In genomic region chr22:41946360-41947180, GRCh38 we compare ENCODE assay signal across 8 cellular contexts. TPM values are rescaled to one million over a fixed set of nuclear protein-coding genes. Genes with fewer than 3 reads are reported as not detected.
A peak's percentile ranks its signal among the peaks of the same experiment; 100 is the strongest.
DNase-seq lines count a peak whose midpoint lies in the region; ATAC-seq and TF ChIP-seq lines count a peak whose summit lies in the region.

TSS of gene CENPM (minus strand) at chr22:41947152. CDS start at chr22:41947076, 76 bp downstream.

- H3K4me1 ChIP-seq in osteoblast (ENCODE audit: insufficient read depth, low read length) (peaks cover 18% of the 10 kb centered on the region), thymus (ENCODE audit: control insufficient read depth, insufficient read depth, low read length) (peaks cover 3% of the 10 kb centered on the region)

- intact Hi-C loops in head of caudate nucleus (cut with DNase I) = no loop called here

- no peaks in the 10 kb centered on the region for H3K9me2 ChIP-seq in SU-DHL-6 (replicated peaks; ENCODE audit: insufficient read depth, low read length)

- TF ChIP-seq CTCF in GM12865 (IDR thresholded peaks at IDR 0.05; ENCODE audit: insufficient read depth, low read depth, low read length, missing control alignments) (no peak), SU-DHL-6 (IDR thresholded peaks at IDR 0.05; ENCODE audit: insufficient read depth, low read length, poor library complexity, severe bottlenecking) (no peak), osteoblast (IDR thresholded peaks at IDR 0.05; ENCODE audit: extremely low read depth, low read depth, low read length) (no peak)

- peaks cover 11% of the 10 kb centered on the region for H3K36me3 ChIP-seq in SU-DHL-6 (ENCODE audit: low read length)
- peaks cover 4% of the 10 kb centered on the region for H3K36me3 ChIP-seq in osteoblast (ENCODE audit: insufficient read depth, low read length)
- peaks cover 11% of the 10 kb centered on the region for H3K36me3 ChIP-seq in thymus (ENCODE audit: control insufficient read depth, insufficient read depth)

- peak within 1 kb of the TSS; percentile 97 for H3K4me3 Mint-ChIP-seq in activated naive CD8-positive, alpha-beta T cell treated with anti-CD3 and anti-CD28 coated beads for 36 hours

- peak within 1 kb of the TSS; percentile 80 for H3K4me3 ChIP-seq in GM12865 (ENCODE audit: low read depth, low read length)
- H3K4me3 ChIP-seq in SU-DHL-6 (ENCODE audit: insufficient read depth, low read length, poor library complexity, severe bottlenecking) = peak within 1 kb of the TSS; percentile 85
- H3K4me3 ChIP-seq in osteoblast (ENCODE audit: insufficient read depth, low read length) = peak within 1 kb of the TSS; percentile 96
- peak within 1 kb of the TSS; percentile 81 for H3K4me3 ChIP-seq in thymus (ENCODE audit: low read length)

- DNase-seq in GM12865 (ENCODE audit: low read depth) = peak; percentile 96
- peak; percentile 96 for DNase-seq in NCI-H1105 treated with DMSO at 0.1 percent for 48 hours (lab: John Stamatoyannopoulos, UW)
- peak; percentile 95 for DNase-seq in activated naive CD8-positive, alpha-beta T cell treated with anti-CD3 and anti-CD28 coated beads for 36 hours
- DNase-seq in head of caudate nucleus = peak; percentile 87 to 97 (median 94)
- peak; percentile 97 for DNase-seq in osteoblast (ENCODE audit: insufficient read length, low spot score, missing footprints)

- H3K27ac Mint-ChIP-seq in activated naive CD8-positive, alpha-beta T cell treated with anti-CD3 and anti-CD28 coated beads for 36 hours = peak within 1 kb of the TSS; percentile 90

- no peaks in the 10 kb centered on the region for H3K9me3 Mint-ChIP-seq in activated naive CD8-positive, alpha-beta T cell treated with anti-CD3 and anti-CD28 coated beads for 36 hours

- H3K9me3 ChIP-seq in SU-DHL-6 (ENCODE audit: insufficient read depth, low read length) (no peaks in the 10 kb centered on the region), osteoblast (ENCODE audit: low read depth, low read length) (no peaks in the 10 kb centered on the region), thymus (ENCODE audit: control insufficient read depth) (no peaks in the 10 kb centered on the region)

- H3K36me3 Mint-ChIP-seq in activated naive CD8-positive, alpha-beta T cell treated with anti-CD3 and anti-CD28 coated beads for 36 hours = peaks cover 40% of the 10 kb centered on the region

- H3K4me1 Mint-ChIP-seq in activated naive CD8-positive, alpha-beta T cell treated with anti-CD3 and anti-CD28 coated beads for 36 hours = peaks cover 53% of the 10 kb centered on the region

- H3F3A ChIP-seq in SU-DHL-6 (ENCODE audit: insufficient read depth) = peaks cover 25% of the 10 kb centered on the region

- H4K20me1 ChIP-seq in SU-DHL-6 (ENCODE audit: low read depth, low read length) (no peaks in the 10 kb centered on the region), osteoblast (ENCODE audit: insufficient read depth, low read length) (no peaks in the 10 kb centered on the region)

- H3K27me3 Mint-ChIP-seq in activated naive CD8-positive, alpha-beta T cell treated with anti-CD3 and anti-CD28 coated beads for 36 hours = no peaks in the 10 kb centered on the region

- H3K27me3 ChIP-seq in SU-DHL-6 (ENCODE audit: low read length) = no peaks in the 10 kb centered on the region
- no peaks in the 10 kb centered on the region for H3K27me3 ChIP-seq in osteoblast (ENCODE audit: insufficient read depth, low read length)
- H3K27me3 ChIP-seq in thymus (ENCODE audit: control insufficient read depth, insufficient read depth) = no peaks in the 10 kb centered on the region

- H3K27ac ChIP-seq in SU-DHL-6 (ENCODE audit: low read depth, low read length) = peak within 1 kb of the TSS; percentile 92
- peak within 1 kb of the TSS; percentile 78 for H3K27ac ChIP-seq in osteoblast (ENCODE audit: low read depth, low read length)
- H3K27ac ChIP-seq in thymus (ENCODE audit: low read depth) = no peak within 1 kb of the TSS

- H3K79me2 ChIP-seq in SU-DHL-6 (ENCODE audit: insufficient read depth, low read length) = peaks cover 23% of the 10 kb centered on the region
- H3K79me2 ChIP-seq in osteoblast (ENCODE audit: insufficient read depth, low read length) = peaks cover 9% of the 10 kb centered on the region

- H2AFZ ChIP-seq in SU-DHL-6 (ENCODE audit: low read depth, low read length, severe bottlenecking) (peak within 1 kb of the TSS; percentile 13), osteoblast (ENCODE audit: low read length) (peak within 1 kb of the TSS; percentile 100)

- H3K4me2 ChIP-seq in SU-DHL-6 (ENCODE audit: low read depth, low read length, poor library complexity, severe bottlenecking) (peak within 1 kb of the TSS; percentile 93), osteoblast (ENCODE audit: insufficient read depth, low read length) (peak within 1 kb of the TSS; percentile 99)

- under 1% methylated on average over 63 of the region's 63 CpGs for WGBS in thymus

- ATAC-seq in HG02642 (IDR thresholded peaks at IDR 0.05; ENCODE audit: poor library complexity, unreplicated experiment) = peak; percentile 83

- H3K9ac ChIP-seq in SU-DHL-6 (ENCODE audit: low read length) = peak within 1 kb of the TSS; percentile 98

RNA-seq across cellular contexts. Expression of gene CENPM, which starts in this region (rescaled TPM):
- total RNA-seq in activated naive CD8-positive, alpha-beta T cell treated with anti-CD3 and anti-CD28 coated beads for 36 hours = 10 to 100 TPM; 70.5 to 76.5 TPM
- total RNA-seq in osteoblast = 1.2 and 1.8 TPM in 2 replicates
- 13.1 TPM for polyA plus RNA-seq in thymus

Comparison
In these comparisons a context has a peak if more than half of its experiments do, and no peak if none do; other contexts are left out.
1. RNA of gene CENPM (total RNA-seq): 70.5 to 76.5 TPM in activated naive CD8-positive, alpha-beta T cell treated with anti-CD3 and anti-CD28 coated beads for 36 hours; 1.2 to 1.8 TPM in osteoblast; every median in the first group is over 10 times any median in the second.
2. Peak in every context shown above with its lines, with median percentiles within 50 percentile points of each other: DNase-seq and H3K4me3 ChIP-seq.